8 cellular contexts compared by ENCODE assay signal in the genomic region with DNA sequence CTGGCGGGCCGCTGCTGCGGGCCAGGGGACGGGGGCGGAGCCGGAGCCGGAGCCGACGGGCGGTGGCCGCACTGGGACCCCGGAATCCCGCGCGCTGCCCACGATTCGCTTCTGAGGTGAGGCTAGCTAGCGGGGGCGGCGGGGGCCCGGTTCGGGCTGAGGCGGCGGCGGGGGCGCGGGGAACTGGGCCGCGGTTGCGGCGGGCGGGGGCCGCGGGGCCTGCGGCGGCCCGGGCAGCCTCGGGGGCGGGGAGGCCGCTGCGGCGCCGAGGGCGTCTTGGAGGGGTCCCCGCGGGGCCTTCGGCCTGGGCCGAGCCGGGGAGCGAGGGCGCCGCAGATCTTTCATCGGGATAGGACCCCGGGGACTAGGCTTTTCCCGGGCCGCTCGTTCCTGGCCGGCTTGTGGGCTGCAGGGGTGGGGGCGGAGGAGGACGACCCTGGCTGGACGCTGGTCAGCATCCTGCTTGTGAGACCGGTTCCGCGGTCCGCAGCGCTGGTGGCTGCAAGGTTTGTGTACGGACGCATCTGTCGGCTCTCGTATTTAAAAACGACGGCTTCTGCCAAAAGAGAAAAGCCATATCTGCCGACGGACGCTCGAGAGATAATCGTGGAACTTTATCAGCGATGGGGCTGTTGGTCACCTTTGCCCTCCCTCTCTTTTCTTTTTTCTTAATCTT. TPM values are rescaled to one million over a fixed set of nuclear protein-coding genes. Genes with fewer than 3 reads are reported as not detected.
DNase-seq lines count a peak whose midpoint lies in the region; ATAC-seq, FAIRE-seq and TF ChIP-seq lines count a peak whose summit lies in the region.

No MANE protein-coding gene starts in this region.

- no peak for FAIRE-seq in GM19239 (lab: Jason Lieb, UNC)

- peak overlapping the region; percentile 92 for H3K27ac Mint-ChIP-seq in type B pancreatic cell

- peaks cover 13% of the 10 kb centered on the region for H3K36me3 Mint-ChIP-seq in type B pancreatic cell

- peak overlapping the region; percentile 95 for H3K4me3 Mint-ChIP-seq in type B pancreatic cell

- peaks cover 26% of the 10 kb centered on the region for H3K4me1 Mint-ChIP-seq in type B pancreatic cell (ENCODE audit: unreplicated experiment)

- no peaks in the 10 kb centered on the region for H3K9me3 Mint-ChIP-seq in type B pancreatic cell

- 0 to 1% methylated on average over 78 of the region's 78 CpGs for WGBS in ectodermal cell, 2 experiments
- 0 to 1% methylated on average over 58 to 62 of the region's 78 CpGs for WGBS in mesodermal cell (ENCODE audit: insufficient coverage in 2 of 2), 2 experiments

- H3K4me3 ChIP-seq in GM12875 (ENCODE audit: low read depth, low read length) (peak overlapping the region; percentile 82), ectodermal cell (ENCODE audit: insufficient read depth, low read depth, low read length) (peak overlapping the region; percentile 92), mesodermal cell (ENCODE audit: extremely low read depth, insufficient read depth, low read length, poor library complexity, severe bottlenecking) (peak overlapping the region; percentile 77)

- H3K27me3 ChIP-seq in ectodermal cell (ENCODE audit: control insufficient read depth, insufficient read depth, low read length, poor library complexity, severe bottlenecking) = no peaks in the 10 kb centered on the region

- peaks cover 7% of the 10 kb centered on the region for H3K4me1 ChIP-seq in ectodermal cell (ENCODE audit: control insufficient read depth, insufficient read depth, low read length)
- no peaks in the 10 kb centered on the region for H3K4me1 ChIP-seq in mesodermal cell (ENCODE audit: control insufficient read depth, insufficient read depth, low read length, poor library complexity, severe bottlenecking)

- TF ChIP-seq CTCF in GM12875 (IDR thresholded peaks at IDR 0.05; ENCODE audit: borderline replicate concordance, insufficient read depth, low read depth, low read length) = no peak
- TF ChIP-seq CTCF in type B pancreatic cell (conservative IDR thresholded peaks at IDR 0.05) = no peak

- no peaks in the 10 kb centered on the region for H3K36me3 ChIP-seq in ectodermal cell (ENCODE audit: control insufficient read depth, insufficient read depth, low read length)
- H3K36me3 ChIP-seq in mesodermal cell (ENCODE audit: control insufficient read depth, insufficient read depth, low read length) = peaks cover 4% of the 10 kb centered on the region

- peak; percentile 41 for DNase-seq in RPMI8226
- DNase-seq in type B pancreatic cell (ENCODE audit: extremely low spot score, unreplicated experiment) = no peak
- DNase-seq in NCI-H510A treated with DMSO at 0.1 percent for 48 hours (lab: John Stamatoyannopoulos, UW) = no peak
- no peak for DNase-seq in GM19239 (ENCODE audit: insufficient read length, low spot score)

- no peaks in the 10 kb centered on the region for H3K27me3 Mint-ChIP-seq in type B pancreatic cell

- no peak overlapping the region for H3K27ac ChIP-seq in ectodermal cell (ENCODE audit: insufficient read depth, low read depth, low read length, poor library complexity, severe bottlenecking)
- peak overlapping the region; percentile 62 for H3K27ac ChIP-seq in mesodermal cell (ENCODE audit: low read depth, low read length, severe bottlenecking)

- ATAC-seq in HG02623 (IDR thresholded peaks at IDR 0.05; ENCODE audit: unreplicated experiment) = peak; percentile 9

- H3K9me3 ChIP-seq in ectodermal cell (ENCODE audit: control insufficient read depth, low read length) (no peaks in the 10 kb centered on the region), mesodermal cell (ENCODE audit: control insufficient read depth, low read length) (no peaks in the 10 kb centered on the region)

RNA-seq across cellular contexts. Expression of a gene that starts 0.4 kb away (rescaled TPM):
- 205 TPM for polyA plus RNA-seq in ectodermal cell (2013, experiment 1 of 4)
- polyA plus RNA-seq in ectodermal cell (2013, experiment 2 of 4) = 222 TPM
- 187 TPM for polyA plus RNA-seq in ectodermal cell (2013, experiment 3 of 4)
- 204 TPM for polyA plus RNA-seq in ectodermal cell (2013, experiment 4 of 4)
- 224 TPM for polyA plus RNA-seq in mesodermal cell (2013, experiment 1 of 2)
- polyA plus RNA-seq in mesodermal cell (2013, experiment 2 of 2) = 206 TPM
- 197 and 235 TPM in 2 replicates for total RNA-seq in type B pancreatic cell (ENCODE audit: low replicate concordance)

RNA-seq across cellular contexts. Expression of a gene that starts 51.2 kb away (rescaled TPM):
- 26.6 TPM for polyA plus RNA-seq in ectodermal cell (2013, experiment 1 of 4)
- polyA plus RNA-seq in ectodermal cell (2013, experiment 2 of 4) = 26.3 TPM
- 18.4 TPM for polyA plus RNA-seq in ectodermal cell (2013, experiment 3 of 4)
- 19.3 TPM for polyA plus RNA-seq in ectodermal cell (2013, experiment 4 of 4)
- 26.8 TPM for polyA plus RNA-seq in mesodermal cell (2013, experiment 1 of 2)
- 19.3 TPM for polyA plus RNA-seq in mesodermal cell (2013, experiment 2 of 2)
- 31.4 and 45.4 TPM in 2 replicates for total RNA-seq in type B pancreatic cell (ENCODE audit: low replicate concordance)
